25 cellular contexts compared by ENCODE assay signal in the genomic region with DNA sequence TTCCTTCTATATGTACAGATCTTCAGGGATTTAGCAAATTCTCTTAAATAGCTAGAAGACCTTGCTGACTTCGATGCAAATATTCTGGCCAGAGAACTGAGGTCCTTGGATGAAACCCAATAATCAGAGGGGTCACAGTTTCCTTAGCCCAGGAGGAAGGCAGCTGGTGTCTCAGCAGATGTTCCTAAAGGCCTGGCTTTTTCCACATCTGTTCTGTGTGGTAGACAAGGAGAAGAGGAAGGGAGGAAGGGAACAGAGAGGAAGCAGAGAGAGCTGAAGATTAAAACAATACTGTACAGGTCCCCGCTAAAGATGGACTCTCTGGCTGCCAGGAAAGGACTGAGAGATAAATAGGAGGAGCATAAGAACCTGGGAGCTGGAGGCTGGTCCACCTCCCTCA. TPM values are rescaled to one million over a fixed set of nuclear protein-coding genes. Genes with fewer than 3 reads are reported as not detected.
DNase-seq lines count a peak whose midpoint lies in the region; ATAC-seq and TF ChIP-seq lines count a peak whose summit lies in the region.
"Had no signal": no experiment of that assay in that cellular context is flagged by ENCODE, and none has a peak within 500 bp of the region (broad histone marks: within the 10 kb centered on the region; RNA-seq: fewer than 3 reads in every experiment).

No MANE protein-coding gene starts in this region.

- no peaks in the 10 kb centered on the region for H4K20me1 ChIP-seq in BLaER1

- H3K27me3 Mint-ChIP-seq in osteocyte (ENCODE audit: unreplicated experiment): no peaks in the 10 kb centered on the region

- H3K4me2 ChIP-seq in BLaER1: peak overlapping the region; percentile 63
- H3K4me2 ChIP-seq: A549 had no signal

- H3K36me3 Mint-ChIP-seq in osteocyte (ENCODE audit: unreplicated experiment): peaks cover 11% of the 10 kb centered on the region
- H3K36me3 Mint-ChIP-seq: IgD-negative memory B cell had no signal

- peaks cover 44% of the 10 kb centered on the region for H3K4me1 Mint-ChIP-seq in osteocyte (ENCODE audit: unreplicated experiment)
- H3K4me1 Mint-ChIP-seq: IgD-negative memory B cell had no signal

- H3K9me3 Mint-ChIP-seq in osteocyte (ENCODE audit: unreplicated experiment): peaks cover 5% of the 10 kb centered on the region

- no peak for TF ChIP-seq CTCF in osteocyte (IDR thresholded peaks at IDR 0.05)

- H3K9me3 ChIP-seq in BLaER1: peaks cover 54% of the 10 kb centered on the region
- H3K9me3 ChIP-seq: BE2C had no signal

- peak overlapping the region; percentile 73 for H3K27ac Mint-ChIP-seq in osteocyte (ENCODE audit: unreplicated experiment)
- H3K27ac Mint-ChIP-seq: CD4-positive, alpha-beta T cell; IgD-negative memory B cell had no signal

- 0 out of 2 replicates have a peak overlapping the region, but pooled peaks have one; percentile 24 for H3K9ac ChIP-seq in BLaER1

- ATAC-seq in HG03280 (IDR thresholded peaks at IDR 0.05; ENCODE audit: unreplicated experiment): no peak
- ATAC-seq: A549, Panc1 had no signal

- no peak overlapping the region for H3K4me3 Mint-ChIP-seq in osteocyte (ENCODE audit: unreplicated experiment)
- H3K4me3 Mint-ChIP-seq: CD4-positive, alpha-beta T cell had no signal

- H3K36me3 ChIP-seq in BLaER1: 0 out of 2 replicates have a peak, but pooled peaks cover 3% of the 10 kb centered on the region
- H3K36me3 ChIP-seq: BE2C had no signal

- DNase-seq in RPMI7951 (ENCODE audit: low read depth): peak; percentile 27
- DNase-seq in left kidney (ENCODE audit: low read depth, low spot score): peak; percentile 12
- no peak for DNase-seq in osteocyte (ENCODE audit: extremely low spot score, unreplicated experiment)
- DNase-seq in SW480 (ENCODE audit: low spot score): no peak
- no peak for DNase-seq in GDM1 (lab: John Stamatoyannopoulos, UW)
- DNase-seq: BE2C; Caco-2; CD4-positive, alpha-beta T cell; DMS 273 treated with DMSO at 0.1 percent for 48 hours; DND-41; Karpas-422; MV-4-11; NCI-H1105 treated with DMSO at 0.1 percent for 48 hours; NCI-H1694; NCI-H2081; NCI-H2171; NCI-H345; NCI-H524; NCI-H774; NK-92 treated with Interleukin-12 subunit alpha and Interleukin-12 subunit beta, amount 100 ng/mL, for 24 hours had no signal

- peaks cover 26% of the 10 kb centered on the region for H3K4me1 ChIP-seq in BLaER1
- H3K4me1 ChIP-seq: A549, BE2C, Caco-2 had no signal

- H3K4me3 ChIP-seq in BLaER1: no peak overlapping the region
- H3K4me3 ChIP-seq: A549 had no signal

- H3K27ac ChIP-seq in BLaER1: 0 out of 2 replicates have a peak overlapping the region, but pooled peaks have one; percentile 20
- H3K27ac ChIP-seq: A549 had no signal

- no peaks in the 10 kb centered on the region for H3K27me3 ChIP-seq in BLaER1
- H3K27me3 ChIP-seq: BE2C had no signal

RNA-seq across cellular contexts. Expression of gene BOD1, which starts 33.1 kb away (rescaled TPM):
- total RNA-seq in RPMI7951 (2014; rRNA removed; shearing (Covaris generic)): 50.3 and 63.8 TPM in 2 replicates
- 64.6 and 70.7 TPM in 2 replicates for total RNA-seq in osteocyte

Comparison
In these comparisons a context has a peak if more than half of its experiments do, and no peak if none do; other contexts are left out.
1. DNase-seq: peak in RPMI7951 (single experiment) and left kidney (single experiment); none in osteocyte (single experiment), SW480 (single experiment) and GDM1 (single experiment).